Comparison of ENCODE assay signal across 8 cellular contexts in the genomic region with DNA sequence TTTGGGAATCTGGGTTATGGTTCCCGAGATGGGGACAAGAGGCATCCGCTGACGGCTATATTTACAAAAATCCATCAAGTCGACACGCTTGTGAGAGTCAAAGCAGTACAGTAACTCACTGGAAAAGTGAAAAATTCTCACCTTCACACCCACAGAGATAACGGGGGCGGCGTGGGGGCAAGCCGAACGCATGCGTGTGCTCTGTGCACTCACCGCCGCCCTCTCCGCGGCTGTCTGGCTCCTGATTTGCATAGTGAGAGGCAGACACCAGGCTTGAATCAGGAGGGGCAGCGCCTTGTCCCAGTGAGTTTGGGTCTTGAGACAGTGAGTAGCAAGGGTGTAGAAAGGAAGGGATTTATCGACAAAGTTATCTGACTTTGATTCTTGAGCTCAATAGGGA.
A peak's percentile ranks its signal among the peaks of the same experiment; 100 is the strongest.
DNase-seq lines count a peak whose midpoint lies in the region; ATAC-seq and FAIRE-seq lines count a peak whose summit lies in the region.
"Not testable (repeated sequence)": the region's sequence is repeated elsewhere in the genome, so short reads cannot be mapped to it uniquely, and the experiment has no call there.

No MANE protein-coding gene starts in this region.

- not testable (repeated sequence) for H3K36me3 Mint-ChIP-seq in stimulated activated effector memory CD8-positive, alpha-beta T cell treated with anti-CD3 and anti-CD28 coated beads, Interleukin-12 subunit alpha, Interleukin-12 subunit beta, amount 100 ng/mL, for 72 hours

- not testable (repeated sequence) for H3K4me3 Mint-ChIP-seq in stimulated activated effector memory CD8-positive, alpha-beta T cell treated with anti-CD3 and anti-CD28 coated beads, Interleukin-12 subunit alpha, Interleukin-12 subunit beta, amount 100 ng/mL, for 72 hours

- ATAC-seq in GM19324 (IDR thresholded peaks at IDR 0.05; ENCODE audit: low FRiP score, unreplicated experiment) (peak; percentile 76), GM21526 (IDR thresholded peaks at IDR 0.05; ENCODE audit: low FRiP score, unreplicated experiment) (peak; percentile 88), HG02678 (IDR thresholded peaks at IDR 0.05; ENCODE audit: unreplicated experiment) (peak; percentile 66), HG03103 (IDR thresholded peaks at IDR 0.05; ENCODE audit: low read depth, unreplicated experiment) (peak; percentile 66), HG03442 (IDR thresholded peaks at IDR 0.05; ENCODE audit: unreplicated experiment) (peak; percentile 67)
- peak; percentile 11 for ATAC-seq in stimulated activated effector memory CD8-positive, alpha-beta T cell treated with anti-CD3 and anti-CD28 coated beads, Interleukin-12 subunit alpha, Interleukin-12 subunit beta, amount 100 ng/mL, for 72 hours

- FAIRE-seq in GM18507 (lab: Jason Lieb, UNC), result peak; percentile 77

- H3K4me1 Mint-ChIP-seq in stimulated activated effector memory CD8-positive, alpha-beta T cell treated with anti-CD3 and anti-CD28 coated beads, Interleukin-12 subunit alpha, Interleukin-12 subunit beta, amount 100 ng/mL, for 72 hours, result not testable (repeated sequence)

- not testable (repeated sequence) for DNase-seq in GM18507 (ENCODE audit: extremely low spot score, insufficient read length, low read depth); stimulated activated effector memory CD8-positive, alpha-beta T cell treated with anti-CD3 and anti-CD28 coated beads, Interleukin-12 subunit alpha, Interleukin-12 subunit beta, amount 100 ng/mL, for 72 hours (ENCODE audit: low spot score in 2 of 2)
- DNase-seq in activated effector memory CD4-positive, alpha-beta T cell treated with anti-CD3 and anti-CD28 coated beads, Interleukin-2, amount 50 U/mL, for 16 hours, result peak; percentile 9

- H3K9me3 Mint-ChIP-seq in stimulated activated effector memory CD8-positive, alpha-beta T cell treated with anti-CD3 and anti-CD28 coated beads, Interleukin-12 subunit alpha, Interleukin-12 subunit beta, amount 100 ng/mL, for 72 hours, result not testable (repeated sequence)

- H3K27ac Mint-ChIP-seq in stimulated activated effector memory CD8-positive, alpha-beta T cell treated with anti-CD3 and anti-CD28 coated beads, Interleukin-12 subunit alpha, Interleukin-12 subunit beta, amount 100 ng/mL, for 72 hours, result not testable (repeated sequence)

Comparison
In these comparisons a context has a peak if more than half of its experiments do, and no peak if none do; other contexts are left out.
1. ATAC-seq: peak in every context shown above with its lines; median percentile 88 in GM21526; 76 in GM19324; 67 in HG03442; 66 in HG02678; 66 in HG03103; 11 in stimulated activated effector memory CD8-positive, alpha-beta T cell treated with anti-CD3 and anti-CD28 coated beads, Interleukin-12 subunit alpha, Interleukin-12 subunit beta, amount 100 ng/mL, for 72 hours.